Comparison of ENCODE assay signal across 9 cellular contexts in genomic region chr3:180329187-180329586, GRCh38.
DNase-seq lines count a peak whose midpoint lies in the region; ATAC-seq lines count a peak whose summit lies in the region.
"Had no signal": no experiment of that assay in that cellular context is flagged by ENCODE, and none has a peak within 500 bp of the region (broad histone marks: within the 10 kb centered on the region; RNA-seq: fewer than 3 reads in every experiment).

No MANE protein-coding gene starts in this region.

- peak; percentile 71 for ATAC-seq in GM19025 (IDR thresholded peaks at IDR 0.05; ENCODE audit: low read depth, unreplicated experiment)
- peak; percentile 76 for ATAC-seq in GM21825 (IDR thresholded peaks at IDR 0.05; ENCODE audit: unreplicated experiment)
- peak; percentile 83 for ATAC-seq in HG03175 (IDR thresholded peaks at IDR 0.05; ENCODE audit: unreplicated experiment)

- DNase-seq in ELR (ENCODE audit: low read depth) (peak; percentile 19), NCI-H446 (lab: John Stamatoyannopoulos, UW) (no peak), NCI-H2227 treated with DMSO at 0.1 percent for 48 hours (lab: John Stamatoyannopoulos, UW) (no peak), posterior vena cava (ENCODE audit: low spot score) (no peak), hepatic stellate cell (ENCODE audit: low spot score) (no peak)
- DNase-seq: NCI-H1092 had no signal

- intact Hi-C loops in posterior vena cava (cut with DNase I): no loop called here
